In genomic region chr6:42929088-42929927, GRCh38 we compare ENCODE assay signal across 1 cellular context.
TF ChIP-seq lines count a peak whose summit lies in the region.

TSS of gene CNPY3 (plus strand) at chr6:42929480. CDS start at chr6:42929571, 91 bp downstream.

TF ChIP-seq in GM12878, 131 proteins besides CTCF, POLR2A, EP300 and RAD21 (continued from another document and continues in another):
- TF ChIP-seq HSF1 (IDR thresholded peaks at IDR 0.05; ENCODE audit: low read depth, low read length) (no peak), PML (IDR thresholded peaks at IDR 0.05; ENCODE audit: low read length) (peak; percentile 53; the same call in 1 of the 2 replicates), MTA3 (IDR thresholded peaks at IDR 0.05; ENCODE audit: borderline replicate concordance, low read length) (no peak), KLF5 (IDR thresholded peaks at IDR 0.05; ENCODE audit: partially characterized antibody) (peak; percentile 6), PAX8 (IDR thresholded peaks at IDR 0.05) (no peak), SMC3 (IDR thresholded peaks at IDR 0.05; ENCODE audit: borderline replicate concordance, low read length) (no peak), GATAD2B (conservative IDR thresholded peaks at IDR 0.05; ENCODE audit: low read depth) (peak; percentile 77), ZZZ3 (IDR thresholded peaks at IDR 0.05; ENCODE audit: control insufficient read depth, insufficient read length, low read depth) (no peak), YY1 (IDR thresholded peaks at IDR 0.05; ENCODE audit: low read depth, low read length) (peak; percentile 33; the same call in 1 of the 2 replicates), CEBPZ (IDR thresholded peaks at IDR 0.05; ENCODE audit: low read depth, low read length) (peak; percentile 58; the same call in 1 of the 2 replicates), LARP7 (IDR thresholded peaks at IDR 0.05) (peak; percentile 93), NFIC (IDR thresholded peaks at IDR 0.05; ENCODE audit: low read depth, low read length) (no peak; the same call in 1 of the 2 replicates), NR2F1 (conservative IDR thresholded peaks at IDR 0.05) (peak; percentile 68), ZBTB11 (CRISPR knock-in tag; IDR thresholded peaks at IDR 0.05) (peak; percentile 75), KAT2A (conservative IDR thresholded peaks at IDR 0.05; ENCODE audit: control insufficient read depth, low read depth, low read length) (no peak), ZNF384 (IDR thresholded peaks at IDR 0.05; ENCODE audit: borderline replicate concordance, low read depth, low read length) (no peak), ATF3 (IDR thresholded peaks at IDR 0.05; ENCODE audit: borderline replicate concordance, extremely low read depth, low read depth, low read length) (0 out of 2 replicates have a peak, but pooled peaks have one; percentile 18), NKRF (conservative IDR thresholded peaks at IDR 0.05) (peak; percentile 96), SMAD1 (IDR thresholded peaks at IDR 0.05; ENCODE audit: low read depth, partially characterized antibody) (peak; percentile 75), SIN3A (IDR thresholded peaks at IDR 0.05; ENCODE audit: low read depth, low read length) (peak; percentile 23), ZNF207 (IDR thresholded peaks at IDR 0.05; ENCODE audit: borderline replicate concordance) (0 out of 2 replicates have a peak, but pooled peaks have one; percentile 32), CHD1 (IDR thresholded peaks at IDR 0.05; ENCODE audit: low read depth, low read length) (peak; percentile 79; the same call in 1 of the 2 replicates), SUZ12 (IDR thresholded peaks at IDR 0.05; ENCODE audit: unreplicated experiment) (no peak), TAF1 (IDR thresholded peaks at IDR 0.05; ENCODE audit: borderline replicate concordance, low read depth, low read length) (peak; percentile 65), SREBF2 (IDR thresholded peaks at IDR 0.05; ENCODE audit: low read length) (no peak), ELK1 (IDR thresholded peaks at IDR 0.05; ENCODE audit: low read depth, low read length) (peak; percentile 53), FOXK2 (IDR thresholded peaks at IDR 0.05) (peak; percentile 87), IRF4 (IDR thresholded peaks at IDR 0.05; ENCODE audit: low read depth, low read length) (no peak), NR2C1 (IDR thresholded peaks at IDR 0.05) (no peak), SREBF1 (IDR thresholded peaks at IDR 0.05; ENCODE audit: low read length) (no peak; the same call in 1 of the 2 replicates), USF2 (IDR thresholded peaks at IDR 0.05; ENCODE audit: borderline replicate concordance, low read depth, low read length) (peak; percentile 56), SIX5 (IDR thresholded peaks at IDR 0.05; ENCODE audit: low read depth, low read length, severe bottlenecking) (no peak), FOS (IDR thresholded peaks at IDR 0.05; ENCODE audit: borderline replicate concordance, extremely low read depth, insufficient read length) (peak; percentile 96), CHD2 (IDR thresholded peaks at IDR 0.05; ENCODE audit: borderline replicate concordance, low read depth, low read length) (peak; percentile 94), CBX3 (IDR thresholded peaks at IDR 0.05; ENCODE audit: borderline replicate concordance, low read depth) (no peak), ZNF24 (IDR thresholded peaks at IDR 0.05) (no peak), IKZF1 (conservative IDR thresholded peaks at IDR 0.05) (peak; percentile 86), RFX5 (IDR thresholded peaks at IDR 0.05; ENCODE audit: low read depth, low read length) (peak; percentile 84), POLR2AphosphoS2 (IDR thresholded peaks at IDR 0.05; ENCODE audit: low read depth, low read length) (0 out of 2 replicates have a peak, but pooled peaks have one; percentile 75), IKZF2 (IDR thresholded peaks at IDR 0.05) (peak; percentile 63 to 75; a peak in 2 of 4 replicates), HDGF (IDR thresholded peaks at IDR 0.05) (peak; percentile 52; the same call in 1 of the 2 replicates), ZBED1 (IDR thresholded peaks at IDR 0.05; ENCODE audit: borderline replicate concordance) (no peak), MEF2A (IDR thresholded peaks at IDR 0.05; ENCODE audit: insufficient read depth, low read depth, low read length) (no peak)
- TF ChIP-seq, protein P1, sequence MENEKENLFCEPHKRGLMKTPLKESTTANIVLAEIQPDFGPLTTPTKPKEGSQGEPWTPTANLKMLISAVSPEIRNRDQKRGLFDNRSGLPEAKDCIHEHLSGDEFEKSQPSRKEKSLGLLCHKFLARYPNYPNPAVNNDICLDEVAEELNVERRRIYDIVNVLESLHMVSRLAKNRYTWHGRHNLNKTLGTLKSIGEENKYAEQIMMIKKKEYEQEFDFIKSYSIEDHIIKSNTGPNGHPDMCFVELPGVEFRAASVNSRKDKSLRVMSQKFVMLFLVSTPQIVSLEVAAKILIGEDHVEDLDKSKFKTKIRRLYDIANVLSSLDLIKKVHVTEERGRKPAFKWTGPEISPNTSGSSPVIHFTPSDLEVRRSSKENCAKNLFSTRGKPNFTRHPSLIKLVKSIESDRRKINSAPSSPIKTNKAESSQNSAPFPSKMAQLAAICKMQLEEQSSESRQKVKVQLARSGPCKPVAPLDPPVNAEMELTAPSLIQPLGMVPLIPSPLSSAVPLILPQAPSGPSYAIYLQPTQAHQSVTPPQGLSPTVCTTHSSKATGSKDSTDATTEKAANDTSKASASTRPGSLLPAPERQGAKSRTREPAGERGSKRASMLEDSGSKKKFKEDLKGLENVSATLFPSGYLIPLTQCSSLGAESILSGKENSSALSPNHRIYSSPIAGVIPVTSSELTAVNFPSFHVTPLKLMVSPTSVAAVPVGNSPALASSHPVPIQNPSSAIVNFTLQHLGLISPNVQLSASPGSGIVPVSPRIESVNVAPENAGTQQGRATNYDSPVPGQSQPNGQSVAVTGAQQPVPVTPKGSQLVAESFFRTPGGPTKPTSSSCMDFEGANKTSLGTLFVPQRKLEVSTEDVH (IDR thresholded peaks at IDR 0.05; ENCODE audit: low read depth, partially characterized antibody), result peak; percentile 1
- TF ChIP-seq, protein P2, sequence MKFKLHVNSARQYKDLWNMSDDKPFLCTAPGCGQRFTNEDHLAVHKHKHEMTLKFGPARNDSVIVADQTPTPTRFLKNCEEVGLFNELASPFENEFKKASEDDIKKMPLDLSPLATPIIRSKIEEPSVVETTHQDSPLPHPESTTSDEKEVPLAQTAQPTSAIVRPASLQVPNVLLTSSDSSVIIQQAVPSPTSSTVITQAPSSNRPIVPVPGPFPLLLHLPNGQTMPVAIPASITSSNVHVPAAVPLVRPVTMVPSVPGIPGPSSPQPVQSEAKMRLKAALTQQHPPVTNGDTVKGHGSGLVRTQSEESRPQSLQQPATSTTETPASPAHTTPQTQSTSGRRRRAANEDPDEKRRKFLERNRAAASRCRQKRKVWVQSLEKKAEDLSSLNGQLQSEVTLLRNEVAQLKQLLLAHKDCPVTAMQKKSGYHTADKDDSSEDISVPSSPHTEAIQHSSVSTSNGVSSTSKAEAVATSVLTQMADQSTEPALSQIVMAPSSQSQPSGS (IDR thresholded peaks at IDR 0.05; ENCODE audit: low read length), result no peak
